ENCODE assay signal across 8 cellular contexts in genomic region chr22:31496735-31497146, GRCh38. TPM values are rescaled to one million over a fixed set of nuclear protein-coding genes. Genes with fewer than 3 reads are reported as not detected.
DNase-seq lines count a peak whose midpoint lies in the region; ATAC-seq, FAIRE-seq and TF ChIP-seq lines count a peak whose summit lies in the region.

No MANE protein-coding gene starts in this region.

- peaks cover 39% of the 10 kb centered on the region for H3K4me1 Mint-ChIP-seq in activated B cell treated with CpG ODN at 0.5 μM for 24 hours
- peaks cover 14 to 30% of the 10 kb centered on the region in 2 donors for H3K4me1 Mint-ChIP-seq in effector memory CD8-positive, alpha-beta T cell (ENCODE audit: low read depth in 2 of 2)

- no peaks in the 10 kb centered on the region for H3K9me3 Mint-ChIP-seq in activated B cell treated with CpG ODN at 0.5 μM for 24 hours
- no peaks in the 10 kb centered on the region for H3K9me3 Mint-ChIP-seq in effector memory CD8-positive, alpha-beta T cell

- no peak for TF ChIP-seq CTCF in activated B cell treated with CpG ODN at 0.5 μM for 24 hours (IDR thresholded peaks at IDR 0.05)
- no peak for TF ChIP-seq CTCF in testis (IDR thresholded peaks at IDR 0.05)
- no peak for TF ChIP-seq CTCF in D721Med (IDR thresholded peaks at IDR 0.05; ENCODE audit: insufficient read depth, missing control alignments)

- H3K36me3 ChIP-seq in muscle layer of duodenum (ENCODE audit: control insufficient read depth in 1 of 2, insufficient read depth in 2 of 2, low read length in 2 of 2), result no peaks in the 10 kb centered on the region
- H3K36me3 ChIP-seq in testis (ENCODE audit: low read depth, missing control alignments), result no peaks in the 10 kb centered on the region

- peak overlapping the region; percentile 97 for H3K27ac Mint-ChIP-seq in activated B cell treated with CpG ODN at 0.5 μM for 24 hours
- peak overlapping the region; percentile 94 to 95 for H3K27ac Mint-ChIP-seq in effector memory CD8-positive, alpha-beta T cell

- H3K4me3 ChIP-seq in muscle layer of duodenum (ENCODE audit: low read depth in 1 of 2, low read length in 2 of 2), result peak overlapping the region; percentile 73 to 88
- H3K4me3 ChIP-seq in testis, result peak overlapping the region; percentile 75 to 79

- peaks cover 4 to 5% of the 10 kb centered on the region in 2 donors for H3K4me1 ChIP-seq in muscle layer of duodenum (ENCODE audit: control insufficient read depth in 1 of 2, insufficient read depth in 2 of 2, low read length in 2 of 2)
- H3K4me1 ChIP-seq in testis, result peaks cover 13% of the 10 kb centered on the region

- ATAC-seq in HG03457 (IDR thresholded peaks at IDR 0.05; ENCODE audit: unreplicated experiment) (peak; percentile 7), activated B cell treated with CpG ODN at 0.5 μM for 24 hours (ENCODE audit: low read depth) (peak; percentile 23)
- ATAC-seq in effector memory CD8-positive, alpha-beta T cell (replicated peaks), result peak; percentile 22

- POLR2A ChIA-PET in activated B cell treated with CpG ODN at 0.5 μM for 24 hours (lab: Charles Lee), result interaction anchor here (0.8 to 1.0 kb wide), 2 partner anchors 18 to 97 kb away, joined by 3 read pairs; partner anchors contain the start of gene DRG1

- H3K9me3 ChIP-seq in muscle layer of duodenum (ENCODE audit: control insufficient read depth in 1 of 2, low read length in 2 of 2), result no peaks in the 10 kb centered on the region
- H3K9me3 ChIP-seq in testis, result no peaks in the 10 kb centered on the region

- WGBS in testis, 2 donors, result 0 to 2% methylated on average over 2 to 30 of the region's 30 CpGs

- H3K27me3 ChIP-seq in muscle layer of duodenum (ENCODE audit: low read depth, low read length), result no peaks in the 10 kb centered on the region
- no peaks in the 10 kb centered on the region for H3K27me3 ChIP-seq in testis

- intact Hi-C loops in activated B cell treated with CpG ODN at 0.5 μM for 24 hours (cut with micrococcal nuclease), result loop anchor here (1.0 to 10.0 kb wide), 10 partner anchors 7 to 981 kb away; partner anchors contain the start of genes DRG1, EIF4ENIF1, SMTN and YWHAH
- intact Hi-C loops in testis (cut with DNase I; ENCODE audit: low total_unique reads), result no loop called here

- DNase-seq in NCI-H345 treated with DMSO at 0.1 percent for 48 hours (lab: John Stamatoyannopoulos, UW; ENCODE audit: unreplicated experiment) (peak; percentile 2), NCI-H345 (lab: John Stamatoyannopoulos, UW) (no peak), activated B cell treated with CpG ODN at 0.5 μM for 24 hours (no peak), testis (peak; percentile 36), D721Med (ENCODE audit: insufficient read length, low spot score) (no peak)
- peak in 2 of 3 experiments; percentile 30 to 36 for DNase-seq in effector memory CD8-positive, alpha-beta T cell

- no peaks in the 10 kb centered on the region for H3K27me3 Mint-ChIP-seq in activated B cell treated with CpG ODN at 0.5 μM for 24 hours
- no peaks in the 10 kb centered on the region for H3K27me3 Mint-ChIP-seq in effector memory CD8-positive, alpha-beta T cell

- peak overlapping the region; percentile 95 for H3K4me3 Mint-ChIP-seq in activated B cell treated with CpG ODN at 0.5 μM for 24 hours
- H3K4me3 Mint-ChIP-seq in effector memory CD8-positive, alpha-beta T cell, result peak overlapping the region; percentile 93 to 98

- peaks cover 14% of the 10 kb centered on the region for H3K36me3 Mint-ChIP-seq in activated B cell treated with CpG ODN at 0.5 μM for 24 hours (ENCODE audit: low read depth)
- peaks cover 33% of the 10 kb centered on the region for H3K36me3 Mint-ChIP-seq in effector memory CD8-positive, alpha-beta T cell (ENCODE audit: insufficient read depth)

- no peak for TF ChIP-seq POLR2A in testis (IDR thresholded peaks at IDR 0.05)

- FAIRE-seq in D721Med (lab: Jason Lieb, UNC), result no peak

- CTCF ChIA-PET in activated B cell treated with CpG ODN at 0.5 μM for 24 hours (lab: Charles Lee), result no interaction called here

- H3K27ac ChIP-seq in muscle layer of duodenum (ENCODE audit: low read length), result peak overlapping the region; percentile 62
- peak overlapping the region; percentile 4 to 83 for H3K27ac ChIP-seq in testis

RNA-seq across cellular contexts. Expression of gene SFI1, which starts 0.4 kb away (rescaled TPM):
- total RNA-seq in activated B cell treated with CpG ODN at 0.5 μM for 24 hours (110 and 126 TPM in 2 replicates), testis (100 to 1,000 TPM; 129 to 141 TPM)
- 48.8 TPM for polyA plus RNA-seq in testis (ENCODE audit: insufficient read depth, low read depth, low replicate concordance)

RNA-seq across cellular contexts. Expression of gene EIF4ENIF1, which starts 7.1 kb away (rescaled TPM):
- total RNA-seq in activated B cell treated with CpG ODN at 0.5 μM for 24 hours (46.4 and 53.6 TPM in 2 replicates), testis (10 to 100 TPM; 74.6 to 79.7 TPM)
- polyA plus RNA-seq in testis (ENCODE audit: insufficient read depth, low read depth, low replicate concordance), result 127 TPM

Comparison
In these comparisons a context has a peak if more than half of its experiments do, and no peak if none do; other contexts are left out.
1. DNase-seq: peak in NCI-H345 treated with DMSO at 0.1 percent for 48 hours (single experiment), effector memory CD8-positive, alpha-beta T cell (2 of 3) and testis (single experiment); none in NCI-H345 (single experiment), activated B cell treated with CpG ODN at 0.5 μM for 24 hours (single experiment) and D721Med (single experiment).
2. Peak in every context shown above with its lines, with median percentiles within 50 percentile points of each other: ATAC-seq.